ENCODE assay signal across 1 cellular context in the genomic region with DNA sequence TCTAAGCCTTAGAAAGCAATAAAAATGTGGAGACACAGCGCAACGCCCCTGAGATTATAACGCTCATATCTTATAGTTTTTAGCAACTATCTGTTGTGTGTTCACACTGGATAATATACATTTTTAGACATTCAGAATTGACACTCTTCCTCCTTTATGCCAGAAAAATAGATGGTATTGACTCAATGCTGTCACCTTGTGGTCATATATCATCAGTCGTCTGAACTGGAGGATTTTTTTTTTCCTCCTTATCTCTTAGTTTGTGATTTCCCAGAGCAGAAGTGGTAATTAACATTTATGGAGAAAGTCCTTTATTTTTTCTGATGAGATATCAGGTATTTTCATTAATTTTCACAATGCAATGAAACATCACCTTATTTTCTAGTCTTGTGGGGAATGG.
TF ChIP-seq lines count a peak whose summit lies in the region.

No MANE protein-coding gene starts in this region.

TF ChIP-seq in H1, 55 proteins besides CTCF, POLR2A, EP300 and RAD21 (continued from another document):
- no peak for TF ChIP-seq SUZ12 (IDR thresholded peaks at IDR 0.05; ENCODE audit: low read length)
